ENCODE assay signal across 12 cellular contexts in genomic region chr5:146298920-146299319, GRCh38. TPM values are rescaled to one million over a fixed set of nuclear protein-coding genes. Genes with fewer than 3 reads are reported as not detected.
"Had no signal": no experiment of that assay in that cellular context is flagged by ENCODE, and none has a peak within 500 bp of the region (broad histone marks: within the 10 kb centered on the region; RNA-seq: fewer than 3 reads in every experiment).

No MANE protein-coding gene starts in this region.

RNA-seq across cellular contexts. Expression of gene POU4F3, which starts 39.7 kb away (rescaled TPM):
- total RNA-seq: colonic mucosa, dermis blood vessel endothelial cell, endothelial cell of umbilical vein, epithelial cell of proximal tubule, esophagus mucosa, esophagus squamous epithelium, fibroblast of lung, fibroblast of villous mesenchyme, foreskin keratinocyte, frontal cortex, gastrocnemius medialis, gastroesophageal sphincter had no signal
- polyA plus RNA-seq: fibroblast of lung had no signal
